29 cellular contexts compared by ENCODE assay signal in the genomic region with DNA sequence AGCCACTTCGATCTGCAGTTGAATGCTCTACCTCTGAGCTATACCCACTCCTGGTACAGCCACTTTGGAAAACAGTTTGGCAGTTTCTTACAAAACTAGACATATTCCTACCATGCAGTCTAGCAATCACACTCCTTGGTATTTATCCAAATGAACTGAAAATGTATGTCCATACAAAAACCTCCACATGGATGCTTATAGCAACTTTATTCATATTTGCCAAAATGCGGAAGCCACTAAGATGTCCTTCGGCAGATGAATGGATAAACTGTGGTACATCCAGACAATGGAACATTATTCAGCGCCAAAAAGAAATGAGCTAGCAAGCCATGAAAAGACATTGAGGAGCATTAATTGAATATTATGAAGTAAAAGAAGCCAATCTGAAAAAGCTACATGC. TPM values are rescaled to one million over a fixed set of nuclear protein-coding genes. Genes with fewer than 3 reads are reported as not detected.
"Had no signal": no experiment of that assay in that cellular context is flagged by ENCODE, and none has a peak within 500 bp of the region (broad histone marks: within the 10 kb centered on the region; RNA-seq: fewer than 3 reads in every experiment).

No MANE protein-coding gene starts in this region.

- DNase-seq: colonic mucosa; cortex of kidney; dermis blood vessel endothelial cell; dorsolateral prefrontal cortex; effector CD4-positive, alpha-beta T cell; effector CD8-positive, alpha-beta T cell; effector memory CD4-positive, alpha-beta T cell; effector memory CD8-positive, alpha-beta T cell; endodermal cell; erythroblast; esophagus squamous epithelium; foreskin fibroblast; foreskin keratinocyte; foreskin melanocyte; gastrocnemius medialis; head of caudate nucleus; heart left ventricle; heart right ventricle had no signal

- H3K4me2 ChIP-seq: hepatocyte had no signal

- ATAC-seq: effector memory CD8-positive, alpha-beta T cell; esophagus mucosa; foreskin keratinocyte; gastrocnemius medialis; gastroesophageal sphincter; heart left ventricle; heart right ventricle had no signal

- FAIRE-seq: endometrium, endothelial cell of umbilical vein, frontal cortex had no signal

- H2AFZ ChIP-seq: hepatocyte had no signal

- H3K27ac ChIP-seq: colonic mucosa, coronary artery, dorsolateral prefrontal cortex, epithelial cell of prostate, esophagus muscularis mucosa, esophagus squamous epithelium, foreskin keratinocyte, gastrocnemius medialis, gastroesophageal sphincter, heart left ventricle, heart right ventricle, hepatocyte had no signal

- H3K4me3 ChIP-seq: colonic mucosa, coronary artery, dorsolateral prefrontal cortex, esophagus muscularis mucosa, esophagus squamous epithelium, gastrocnemius medialis, gastroesophageal sphincter, heart left ventricle, heart right ventricle, hepatocyte had no signal

- H3K9me3 Mint-ChIP-seq: dendritic cell treated with granulocyte-macrophage colony-stimulating factor and Interleukin-4, amounts not matched to agents 40 ng/mL and 50 ng/mL, for 4 days; effector memory CD8-positive, alpha-beta T cell; endodermal cell had no signal

- H3K27me3 ChIP-seq: colonic mucosa, esophagus muscularis mucosa, esophagus squamous epithelium, foreskin keratinocyte, gastrocnemius medialis, gastroesophageal sphincter, hepatocyte had no signal

- H3K9me3 ChIP-seq: colonic mucosa, esophagus muscularis mucosa, esophagus squamous epithelium, gastrocnemius medialis, gastroesophageal sphincter, heart left ventricle, heart right ventricle had no signal

- H3K27ac Mint-ChIP-seq: dendritic cell treated with granulocyte-macrophage colony-stimulating factor and Interleukin-4, amounts not matched to agents 40 ng/mL and 50 ng/mL, for 4 days; effector memory CD8-positive, alpha-beta T cell; endodermal cell had no signal

- H3K4me3 Mint-ChIP-seq: dendritic cell treated with granulocyte-macrophage colony-stimulating factor and Interleukin-4, amounts not matched to agents 40 ng/mL and 50 ng/mL, for 4 days; effector memory CD8-positive, alpha-beta T cell; endodermal cell had no signal

- H3K36me3 ChIP-seq: colonic mucosa, esophagus muscularis mucosa, esophagus squamous epithelium, gastrocnemius medialis, gastroesophageal sphincter, heart left ventricle, heart right ventricle had no signal

- H3K4me1 ChIP-seq: colonic mucosa, esophagus muscularis mucosa, esophagus squamous epithelium, foreskin keratinocyte, gastrocnemius medialis, gastroesophageal sphincter, heart left ventricle, heart right ventricle had no signal

- H3K79me2 ChIP-seq: hepatocyte had no signal

- H3K27me3 Mint-ChIP-seq: dendritic cell treated with granulocyte-macrophage colony-stimulating factor and Interleukin-4, amounts not matched to agents 40 ng/mL and 50 ng/mL, for 4 days had no signal

RNA-seq across cellular contexts. Expression of a gene that starts 45.3 kb away (rescaled TPM):
- total RNA-seq: glomerular endothelial cell had no signal
